ENCODE assay signal across 1 cellular context in genomic region chr1:180611016-180611930, GRCh38.
TF ChIP-seq lines count a peak whose summit lies in the region.

No MANE protein-coding gene starts in this region.

TF ChIP-seq in HepG2, 621 proteins besides CTCF, POLR2A, EP300 and RAD21:
- TF ChIP-seq DZIP1 (CRISPR knock-in tag; IDR thresholded peaks at IDR 0.05): no peak
- no peak for TF ChIP-seq ZNF773 (CRISPR knock-in tag; IDR thresholded peaks at IDR 0.05; ENCODE audit: borderline replicate concordance)
- TF ChIP-seq ZNF674 (CRISPR knock-in tag; IDR thresholded peaks at IDR 0.05; ENCODE audit: low read depth): no peak
- no peak for TF ChIP-seq ZNF329 (CRISPR knock-in tag; IDR thresholded peaks at IDR 0.05; ENCODE audit: low read depth)
- no peak for TF ChIP-seq ZNF124 (CRISPR knock-in tag; IDR thresholded peaks at IDR 0.05)
- no peak for TF ChIP-seq PCBP1 (IDR thresholded peaks at IDR 0.05; ENCODE audit: borderline replicate concordance, low read depth, low read length)
- no peak for TF ChIP-seq SIN3A (IDR thresholded peaks at IDR 0.05; ENCODE audit: borderline replicate concordance, low read depth, low read length)
- no peak for TF ChIP-seq BATF2 (CRISPR knock-in tag; IDR thresholded peaks at IDR 0.05)
- no peak for TF ChIP-seq ZNF232 (CRISPR knock-in tag; IDR thresholded peaks at IDR 0.05; ENCODE audit: borderline replicate concordance)
- no peak for TF ChIP-seq HOXA5 (CRISPR knock-in tag; IDR thresholded peaks at IDR 0.05)
- TF ChIP-seq TERF1 (CRISPR knock-in tag; IDR thresholded peaks at IDR 0.05): no peak
- no peak for TF ChIP-seq THAP11 (CRISPR knock-in tag; IDR thresholded peaks at IDR 0.05)
- no peak for TF ChIP-seq KLF16 (CRISPR knock-in tag; IDR thresholded peaks at IDR 0.05)
- TF ChIP-seq MAZ (IDR thresholded peaks at IDR 0.05; ENCODE audit: borderline replicate concordance, low read depth, low read length): no peak
- TF ChIP-seq MAZ (CRISPR knock-in tag; IDR thresholded peaks at IDR 0.05; ENCODE audit: low read depth): no peak
- TF ChIP-seq AGO1 (IDR thresholded peaks at IDR 0.05; ENCODE audit: low read depth, low read length, poor library complexity, severe bottlenecking): no peak
- TF ChIP-seq GZF1 (CRISPR knock-in tag; IDR thresholded peaks at IDR 0.05): no peak
- TF ChIP-seq ZBTB25 (CRISPR knock-in tag; IDR thresholded peaks at IDR 0.05): no peak
- no peak for TF ChIP-seq ZNF383 (CRISPR knock-in tag; IDR thresholded peaks at IDR 0.05; ENCODE audit: borderline replicate concordance)
- no peak for TF ChIP-seq DBP (CRISPR knock-in tag; IDR thresholded peaks at IDR 0.05; ENCODE audit: not compliant biosample characterization)
